1 cellular context compared by ENCODE assay signal in genomic region chr1:169120066-169120465, GRCh38.
TF ChIP-seq lines count a peak whose summit lies in the region.

No MANE protein-coding gene starts in this region.

TF ChIP-seq in WTC11, 78 proteins besides CTCF, POLR2A, EP300 and RAD21 (continued from another document):
- TF ChIP-seq IRF1 (CRISPR knock-in tag; IDR thresholded peaks at IDR 0.05) = no peak
